18 cellular contexts compared by ENCODE assay signal in genomic region chr7:129108583-129108982, GRCh38. TPM values are rescaled to one million over a fixed set of nuclear protein-coding genes. Genes with fewer than 3 reads are reported as not detected.
DNase-seq lines count a peak whose midpoint lies in the region; ATAC-seq and TF ChIP-seq lines count a peak whose summit lies in the region.
"Had no signal": no experiment of that assay in that cellular context is flagged by ENCODE, and none has a peak within 500 bp of the region (broad histone marks: within the 10 kb centered on the region; RNA-seq: fewer than 3 reads in every experiment).

No MANE protein-coding gene starts in this region.

- TF ChIP-seq CTCF in ovary (IDR thresholded peaks at IDR 0.05) = no peak

- CTCF ChIA-PET in T-cell (lab: Charles Lee) = no interaction called here

- no peak overlapping the region for H2BK5ac ChIP-seq in neuronal stem cell (ENCODE audit: low read length)

- no peak overlapping the region for H3K4ac ChIP-seq in neuronal stem cell (ENCODE audit: low read length)

- DNase-seq in GM23248 = peak; percentile 12
- DNase-seq in RKO (ENCODE audit: low spot score) = peak; percentile 17
- DNase-seq in epithelial cell of prostate (ENCODE audit: low read depth, low spot score) = peak; percentile 5
- no peak for DNase-seq in neuronal stem cell (ENCODE audit: low spot score)
- DNase-seq in T-cell = no peak
- no peak for DNase-seq in ovary
- no peak for DNase-seq in T-helper 9 cell
- DNase-seq: DMS 273 treated with DMSO at 0.1 percent for 48 hours, Karpas-422, NCI-H1417, NCI-H2029, NCI-H2171 treated with DMSO at 0.1 percent for 48 hours, NCI-H82, Right ventricle myocardium superior, SK-N-SH had no signal

- H3K4me3 Mint-ChIP-seq in T-cell = no peak overlapping the region
- H3K4me3 Mint-ChIP-seq: GM23338 had no signal

- H4K8ac ChIP-seq in neuronal stem cell (ENCODE audit: low read depth, low read length) = no peak overlapping the region

- H3K18ac ChIP-seq in neuronal stem cell (ENCODE audit: low read length) = no peak overlapping the region

- no peak for TF ChIP-seq POLR2A in ovary (IDR thresholded peaks at IDR 0.05)

- H3K9ac ChIP-seq in GM23248 (no peak overlapping the region), neuronal stem cell (ENCODE audit: low read depth, low read length, poor library complexity) (no peak overlapping the region)
- H3K9ac ChIP-seq: BLaER1 treated with 17β-estradiol and CSF1 and Interleukin-3, amounts not matched to agents 10 nM and 100 nM; SK-N-SH had no signal

- in situ Hi-C loops in GM23248 (cut with MboI) = no loop called here

- no peaks in the 10 kb centered on the region for H3K9me3 ChIP-seq in GM23248 (ENCODE audit: low read depth)
- H3K9me3 ChIP-seq in neuronal stem cell (replicated peaks in 1 of 2; ENCODE audit: control insufficient read depth in 2 of 2, insufficient read depth in 1 of 2, low read depth in 1 of 2, low read length in 2 of 2) = no peaks in the 10 kb centered on the region
- no peaks in the 10 kb centered on the region for H3K9me3 ChIP-seq in ovary
- H3K9me3 ChIP-seq: BLaER1 treated with 17β-estradiol and CSF1 and Interleukin-3, amounts not matched to agents 10 nM and 100 nM; SK-N-SH had no signal

- H3K4me3 ChIP-seq in GM23248 = no peak overlapping the region
- H3K4me3 ChIP-seq in neuronal stem cell (ENCODE audit: low read length in 2 of 2) = no peak overlapping the region
- H3K4me3 ChIP-seq in ovary = no peak overlapping the region
- H3K4me3 ChIP-seq: BLaER1 treated with 17β-estradiol and CSF1 and Interleukin-3, amounts not matched to agents 10 nM and 100 nM; GM23338 had no signal

- no peaks in the 10 kb centered on the region for H3K4me1 Mint-ChIP-seq in T-cell

- no peak for TF ChIP-seq EP300 in ovary (IDR thresholded peaks at IDR 0.05)

- no peaks in the 10 kb centered on the region for H3K9me3 Mint-ChIP-seq in T-cell
- H3K9me3 Mint-ChIP-seq: GM23338 had no signal

- intact Hi-C loops in ovary (cut with DNase I) = no loop called here

- H3K36me3 ChIP-seq in GM23248 (ENCODE audit: low read depth) = no peaks in the 10 kb centered on the region
- H3K36me3 ChIP-seq in neuronal stem cell (replicated peaks in 1 of 2; ENCODE audit: control insufficient read depth in 2 of 2, insufficient read depth in 2 of 2, low read length in 2 of 2) = no peaks in the 10 kb centered on the region
- H3K36me3 ChIP-seq in ovary = no peaks in the 10 kb centered on the region
- H3K36me3 ChIP-seq: BLaER1 treated with 17β-estradiol and CSF1 and Interleukin-3, amounts not matched to agents 10 nM and 100 nM had no signal

- no peak overlapping the region for H2BK12ac ChIP-seq in neuronal stem cell (ENCODE audit: low read length)

- H3K14ac ChIP-seq in neuronal stem cell (ENCODE audit: low read length) = no peak overlapping the region

- no peak for ATAC-seq in T-cell (replicated peaks in 1 of 4)
- ATAC-seq in GM18520 (IDR thresholded peaks at IDR 0.05; ENCODE audit: unreplicated experiment) = no peak
- ATAC-seq: GM23338 had no signal

- no peak overlapping the region for H3K27ac ChIP-seq in GM23248
- no peak overlapping the region for H3K27ac ChIP-seq in epithelial cell of prostate
- no peak overlapping the region for H3K27ac ChIP-seq in neuronal stem cell (replicated peaks; ENCODE audit: low read length)
- H3K27ac ChIP-seq in ovary = no peak overlapping the region
- H3K27ac ChIP-seq: BLaER1 treated with 17β-estradiol and CSF1 and Interleukin-3, amounts not matched to agents 10 nM and 100 nM had no signal

- no peaks in the 10 kb centered on the region for H3F3A ChIP-seq in GM23248 (ENCODE audit: insufficient read depth)

- no peak overlapping the region for H2BK120ac ChIP-seq in neuronal stem cell (ENCODE audit: low read depth, low read length)

- no peaks in the 10 kb centered on the region for H3K9me2 ChIP-seq in GM23248 (ENCODE audit: insufficient read depth)
- H3K9me2 ChIP-seq: SK-N-SH had no signal

- H3K4me1 ChIP-seq in GM23248 (ENCODE audit: insufficient read depth) = no peaks in the 10 kb centered on the region
- H3K4me1 ChIP-seq in neuronal stem cell (ENCODE audit: control insufficient read depth in 2 of 2, insufficient read depth in 1 of 2, low read depth in 1 of 2, low read length in 2 of 2) = peaks cover 6 to 8% of the 10 kb centered on the region in 2 donors
- peaks cover 2% of the 10 kb centered on the region for H3K4me1 ChIP-seq in ovary (ENCODE audit: insufficient read depth)

- H3K36me3 Mint-ChIP-seq in T-cell = no peaks in the 10 kb centered on the region

- H4K20me1 ChIP-seq in GM23248 (ENCODE audit: insufficient read depth) = no peaks in the 10 kb centered on the region
- H4K20me1 ChIP-seq: BLaER1 treated with 17β-estradiol and CSF1 and Interleukin-3, amounts not matched to agents 10 nM and 100 nM had no signal

- no peak overlapping the region for H2AK5ac ChIP-seq in neuronal stem cell (ENCODE audit: low read depth, low read length)

- H3K4me2 ChIP-seq in GM23248 (ENCODE audit: unreplicated experiment) (no peak overlapping the region), neuronal stem cell (ENCODE audit: insufficient read depth, low read length, poor library complexity, severe bottlenecking) (no peak overlapping the region)
- H3K4me2 ChIP-seq: BLaER1 treated with 17β-estradiol and CSF1 and Interleukin-3, amounts not matched to agents 10 nM and 100 nM; GM23338; SK-N-SH had no signal

- H3K27me3 ChIP-seq in GM23248 (replicated peaks; ENCODE audit: insufficient read depth) (peaks cover 9% of the 10 kb centered on the region), neuronal stem cell (ENCODE audit: control insufficient read depth in 3 of 3, insufficient read depth in 3 of 3, low read depth in 1 of 3, low read length in 3 of 3) (peaks cover 0 to 3% (median 0%) of the 10 kb centered on the region in 3 experiments), ovary (no peaks in the 10 kb centered on the region)
- H3K27me3 ChIP-seq: BLaER1 treated with 17β-estradiol and CSF1 and Interleukin-3, amounts not matched to agents 10 nM and 100 nM had no signal

- H3K79me2 ChIP-seq in GM23248 (ENCODE audit: insufficient read depth) = no peaks in the 10 kb centered on the region

- H3K27ac Mint-ChIP-seq in T-cell = no peak overlapping the region
- H3K27ac Mint-ChIP-seq: GM23338 had no signal

- WGBS in GM23248 (ENCODE audit: low coverage in 1 of 2, low lambda C conversion rate in 2 of 2, missing lambda C conversion rate in 2 of 2), 2 experiments = 60% methylated on average over 4 of the region's 4 CpGs
- WGBS in neuronal stem cell (ENCODE audit: extremely low coverage in 2 of 2, insufficient read length in 2 of 2, insufficient replicate concordance in 1 of 2), 2 donors = no CpG with 5 or more reads among the region's 4 CpGs
- WGBS in ovary, 3 donors = 87 to 93% (median 93%) methylated on average over 4 of the region's 4 CpGs

- POLR2A ChIA-PET in T-cell (lab: Charles Lee) = no interaction called here

- H2BK15ac ChIP-seq in neuronal stem cell (ENCODE audit: low read length) = no peak overlapping the region

- no peak overlapping the region for H2AFZ ChIP-seq in GM23248
- peak overlapping the region; percentile 66 for H2AFZ ChIP-seq in neuronal stem cell (ENCODE audit: low read length)
- H2AFZ ChIP-seq: GM23338 had no signal

- no peak overlapping the region for H3K23ac ChIP-seq in neuronal stem cell (ENCODE audit: low read depth, low read length, poor library complexity)

- no peak overlapping the region for H4K91ac ChIP-seq in neuronal stem cell (ENCODE audit: low read depth, low read length, poor library complexity)

- H3K27me3 Mint-ChIP-seq in T-cell = no peaks in the 10 kb centered on the region

- H3K79me1 ChIP-seq in neuronal stem cell (ENCODE audit: low read depth, low read length) = no peaks in the 10 kb centered on the region

RNA-seq across cellular contexts. Expression of gene TSPAN33, which starts 35.9 kb away (rescaled TPM):
- total RNA-seq in GM23248 (2014; rRNA removed; shearing (Covaris generic)) = 0.76 TPM in 2 replicates
- polyA plus RNA-seq in GM23248 (2016; fragmentation: Nextera tagmentation; extraction: Ambion mirVana) (not detected in 2 replicates), ovary (1 to 10 TPM; 8.9 to 9.3 TPM)
- polyA plus RNA-seq in neuronal stem cell (2013, experiment 1 of 2) = 20.1 TPM
- 20.5 TPM for polyA plus RNA-seq in neuronal stem cell (2013, experiment 2 of 2)
- total RNA-seq in T-cell (1 to 10 TPM; 5.6 to 7.1 (median 5.9) TPM), ovary (1 to 10 TPM; 1.7 to 6.5 (median 5.7) TPM)

RNA-seq across cellular contexts. Expression of gene TNPO3, which starts 53.7 kb away (rescaled TPM):
- total RNA-seq in GM23248 (2014; rRNA removed; shearing (Covaris generic)) = 41.9 and 47.2 TPM in 2 replicates
- polyA plus RNA-seq in GM23248 (2016; fragmentation: Nextera tagmentation; extraction: Ambion mirVana) (31.6 and 34.2 TPM in 2 replicates), ovary (10 to 100 TPM; 18.6 to 40.1 TPM)
- 44.8 TPM for polyA plus RNA-seq in neuronal stem cell (2013, experiment 1 of 2)
- 46.5 TPM for polyA plus RNA-seq in neuronal stem cell (2013, experiment 2 of 2)
- total RNA-seq in T-cell (10 to 100 TPM; 26.5 to 39.9 (median 35.9) TPM), ovary (10 to 100 TPM; 22.9 to 35.4 (median 30.9) TPM)

Comparison
In these comparisons a context has a peak if more than half of its experiments do, and no peak if none do; other contexts are left out.
1. DNase-seq: peak in GM23248 (single experiment), RKO (single experiment) and epithelial cell of prostate (single experiment); none in neuronal stem cell (single experiment), T-cell (0 of 34), ovary (0 of 5) and T-helper 9 cell (single experiment).